Comparison of ENCODE assay signal across 8 cellular contexts in the genomic region with DNA sequence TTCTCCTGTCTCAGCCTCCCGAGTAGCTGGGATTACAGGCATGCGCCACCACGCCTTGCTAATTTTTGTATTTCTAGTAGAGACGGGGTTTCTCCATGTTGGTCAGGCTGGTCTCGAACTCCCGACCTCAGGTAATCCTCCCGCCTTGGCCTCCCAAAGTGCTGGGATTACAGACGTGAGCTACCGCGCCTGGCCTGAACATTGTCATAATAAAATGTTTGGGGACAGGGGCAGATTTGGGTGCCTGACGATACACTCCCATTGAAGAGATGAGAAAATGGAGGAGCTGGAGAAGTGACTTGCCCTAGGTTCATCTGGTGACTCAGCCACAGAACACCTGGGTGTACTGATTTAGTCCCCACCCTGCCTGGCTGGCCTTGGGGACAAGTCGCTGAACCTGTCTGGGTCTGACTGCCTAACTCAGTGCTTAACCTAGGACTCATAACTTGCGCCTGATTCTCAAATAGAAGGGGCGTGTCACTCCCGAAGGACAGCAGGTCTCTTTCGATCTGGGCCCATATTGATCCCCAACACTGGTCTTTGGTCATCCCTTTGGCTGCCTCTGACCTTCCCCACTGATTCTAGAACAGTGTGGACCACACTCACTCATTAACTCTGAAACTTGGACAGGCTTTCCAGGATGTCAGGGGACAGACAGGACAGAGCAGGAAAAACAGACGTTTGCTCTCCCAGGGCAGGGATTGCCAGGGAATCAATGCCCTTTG. TPM values are rescaled to one million over a fixed set of nuclear protein-coding genes. Genes with fewer than 3 reads are reported as not detected.
DNase-seq lines count a peak whose midpoint lies in the region; ATAC-seq and TF ChIP-seq lines count a peak whose summit lies in the region.

No MANE protein-coding gene starts in this region.

- H3K4me1 ChIP-seq in HEK293 (ENCODE audit: control insufficient read depth, insufficient read depth, low read length), result peaks cover 11% of the 10 kb centered on the region

- H3K27ac Mint-ChIP-seq in activated B cell treated with CpG ODN at 0.5 μM for 24 hours (no peak overlapping the region), glutamatergic neuron (ENCODE audit: unreplicated experiment) (peak overlapping the region; percentile 85)

- in situ Hi-C loops in GM13977 (cut with MboI; ENCODE audit: low pct_unique_long_range_greater_than_20kb, low sequenced_read_pairs, unreplicated experiment), result no loop called here

- CTCF ChIA-PET in HEK293 (lab: Yijun Ruan, JAX) (interaction anchor here (0.5 to 1.8 kb wide), 7 partner anchors 81 to 164 kb away, joined by 3 to 9 read pairs (median 3); partner anchors contain the start of gene NAPA), activated B cell treated with CpG ODN at 0.5 μM for 24 hours (lab: Charles Lee) (interaction anchor here (0.9 to 1.0 kb wide), 2 partner anchors 9 to 164 kb away, joined by 3 to 4 read pairs; no protein-coding TSS in a partner anchor)

- DNase-seq in activated B cell treated with CpG ODN at 0.5 μM for 24 hours (no peak), glutamatergic neuron (no peak), GM13977 (ENCODE audit: low spot score) (no peak), RKO (ENCODE audit: low spot score) (no peak)

- H3K27ac ChIP-seq in HEK293 (ENCODE audit: extremely low read depth, low read depth, low read length) (peak overlapping the region; percentile 78; the same call in 1 of the 2 replicates), skin epidermis (peak overlapping the region; percentile 42 to 92 (median 88))

- ATAC-seq in activated B cell treated with CpG ODN at 0.5 μM for 24 hours (ENCODE audit: low read depth) (no peak), GM21825 (IDR thresholded peaks at IDR 0.05; ENCODE audit: unreplicated experiment) (no peak), GM19397 (IDR thresholded peaks at IDR 0.05; ENCODE audit: unreplicated experiment) (no peak)

- H3K4me3 Mint-ChIP-seq in activated B cell treated with CpG ODN at 0.5 μM for 24 hours (peak overlapping the region; percentile 84), glutamatergic neuron (ENCODE audit: unreplicated experiment) (peak overlapping the region; percentile 88)

- H3K9me3 ChIP-seq in HEK293 (ENCODE audit: control insufficient read depth, insufficient read depth, low read depth, low read length), result no peaks in the 10 kb centered on the region

- H3K9me3 Mint-ChIP-seq in activated B cell treated with CpG ODN at 0.5 μM for 24 hours (no peaks in the 10 kb centered on the region), glutamatergic neuron (ENCODE audit: unreplicated experiment) (peaks cover 1% of the 10 kb centered on the region)

- intact Hi-C loops in activated B cell treated with CpG ODN at 0.5 μM for 24 hours (cut with micrococcal nuclease), result loop anchor here (2.0 kb wide), 3 partner anchors 117 to 489 kb away; partner anchors contain the start of genes KPTN, NOP53 and ZC3H4

- H3K4me1 Mint-ChIP-seq in activated B cell treated with CpG ODN at 0.5 μM for 24 hours (peaks cover 10% of the 10 kb centered on the region), glutamatergic neuron (ENCODE audit: low read depth, unreplicated experiment) (peaks cover 7% of the 10 kb centered on the region)

- H3K36me3 ChIP-seq in HEK293 (ENCODE audit: control insufficient read depth in 2 of 2, insufficient read depth in 1 of 2, low read length in 2 of 2), result no peaks in the 10 kb centered on the region

- H3K27me3 Mint-ChIP-seq in activated B cell treated with CpG ODN at 0.5 μM for 24 hours (peaks cover 7% of the 10 kb centered on the region), glutamatergic neuron (ENCODE audit: unreplicated experiment) (peaks cover 4% of the 10 kb centered on the region)

- TF ChIP-seq CTCF in HEK293 (tag by site-specific recombination; IDR thresholded peaks at IDR 0.05), result no peak
- TF ChIP-seq CTCF in activated B cell treated with CpG ODN at 0.5 μM for 24 hours (IDR thresholded peaks at IDR 0.05), result no peak
- no peak for TF ChIP-seq CTCF in glutamatergic neuron (IDR thresholded peaks at IDR 0.05; ENCODE audit: partially characterized antibody, unreplicated experiment)
- TF ChIP-seq CTCF in GM13977 (IDR thresholded peaks at IDR 0.05; ENCODE audit: extremely low read depth, insufficient read depth, missing control alignments), result no peak

- POLR2A ChIA-PET in HEK293 (lab: Yijun Ruan, JAX) (interaction anchor here (0.6 to 3.7 kb wide), 9 partner anchors 9 to 174 kb away, joined by 3 to 27 read pairs (median 4); partner anchors contain the start of genes KPTN and NAPA), activated B cell treated with CpG ODN at 0.5 μM for 24 hours (lab: Charles Lee) (interaction anchor here (0.6 to 2.7 kb wide), 5 partner anchors 9 to 889 kb away, joined by 3 to 25 read pairs (median 6); partner anchors contain the start of gene NAPA)

- H3K36me3 Mint-ChIP-seq in activated B cell treated with CpG ODN at 0.5 μM for 24 hours (ENCODE audit: low read depth), result no peaks in the 10 kb centered on the region
- no peaks in the 10 kb centered on the region for H3K36me3 Mint-ChIP-seq in glutamatergic neuron (ENCODE audit: unreplicated experiment)

- H3K4me3 ChIP-seq in HEK293 (ENCODE audit: low read depth, low read length), result no peak overlapping the region
- H3K4me3 ChIP-seq in skin epidermis, result peak overlapping the region; percentile 31 to 59 (median 44)

TF ChIP-seq in HEK293, 187 proteins besides CTCF, POLR2A, EP300 and RAD21:
- no peak for TF ChIP-seq ZBTB8A (tag by site-specific recombination; IDR thresholded peaks at IDR 0.05)
- TF ChIP-seq, protein P1, sequence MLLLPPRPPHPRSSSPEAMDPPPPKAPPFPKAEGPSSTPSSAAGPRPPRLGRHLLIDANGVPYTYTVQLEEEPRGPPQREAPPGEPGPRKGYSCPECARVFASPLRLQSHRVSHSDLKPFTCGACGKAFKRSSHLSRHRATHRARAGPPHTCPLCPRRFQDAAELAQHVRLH (tag by site-specific recombination; IDR thresholded peaks at IDR 0.05), result 0 out of 2 replicates have a peak, but pooled peaks have one; percentile 27

RNA-seq across cellular contexts. Expression of gene BICRA, which starts 7.6 kb away (rescaled TPM):
- total RNA-seq in activated B cell treated with CpG ODN at 0.5 μM for 24 hours (15.9 and 16.0 TPM in 2 replicates), glutamatergic neuron (ENCODE audit: unreplicated experiment) (55.5 TPM)

RNA-seq across cellular contexts. Expression of gene ZNF541, which starts 28.4 kb away (rescaled TPM):
- total RNA-seq in activated B cell treated with CpG ODN at 0.5 μM for 24 hours (not detected in 2 replicates), glutamatergic neuron (ENCODE audit: unreplicated experiment) (not detected)
